In genomic region chr3:81444817-81445460, GRCh38 we compare ENCODE assay signal across 16 cellular contexts.
DNase-seq lines count a peak whose midpoint lies in the region; ATAC-seq and TF ChIP-seq lines count a peak whose summit lies in the region.
"Had no signal": no experiment of that assay in that cellular context is flagged by ENCODE, and none has a peak within 500 bp of the region (broad histone marks: within the 10 kb centered on the region; RNA-seq: fewer than 3 reads in every experiment).

No MANE protein-coding gene starts in this region.

- ATAC-seq in PC-3 (no peak), HG02970 (IDR thresholded peaks at IDR 0.05; ENCODE audit: low FRiP score, unreplicated experiment) (no peak)
- ATAC-seq: CD8-positive, alpha-beta T cell; GM23338; HCT116; HepG2 had no signal

- H3K4me3 ChIP-seq in ACC112 (ENCODE audit: low read depth, low read length) = no peak overlapping the region; the same call in 1 of the 2 replicates
- no peak overlapping the region for H3K4me3 ChIP-seq in PC-3 (ENCODE audit: low read length)
- peak overlapping the region; percentile 56 for H3K4me3 ChIP-seq in adipocyte (ENCODE audit: low read length)
- no peak overlapping the region for H3K4me3 ChIP-seq in osteoblast (ENCODE audit: insufficient read depth, low read length)
- no peak overlapping the region for H3K4me3 ChIP-seq in MG63
- H3K4me3 ChIP-seq: BLaER1 treated with 17β-estradiol and CSF1 and Interleukin-3, amounts not matched to agents 10 nM and 100 nM; GM23338 had no signal

- H3K9ac ChIP-seq in PC-3 (ENCODE audit: low read length) = peak overlapping the region; percentile 42
- no peak overlapping the region for H3K9ac ChIP-seq in adipocyte (ENCODE audit: low read length)
- H3K9ac ChIP-seq: BLaER1 treated with 17β-estradiol and CSF1 and Interleukin-3, amounts not matched to agents 10 nM and 100 nM had no signal

- no peaks in the 10 kb centered on the region for H3K9me3 ChIP-seq in PC-3 (ENCODE audit: low read length)
- H3K9me3 ChIP-seq in adipocyte (ENCODE audit: control insufficient read depth, low read length) = no peaks in the 10 kb centered on the region
- no peaks in the 10 kb centered on the region for H3K9me3 ChIP-seq in osteoblast (ENCODE audit: low read depth, low read length)
- no peaks in the 10 kb centered on the region for H3K9me3 ChIP-seq in MG63
- H3K9me3 ChIP-seq: BLaER1 treated with 17β-estradiol and CSF1 and Interleukin-3, amounts not matched to agents 10 nM and 100 nM had no signal

- TF ChIP-seq CTCF in PC-3 (conservative IDR thresholded peaks at IDR 0.05; ENCODE audit: low read depth, low read length) (no peak), osteoblast (IDR thresholded peaks at IDR 0.05; ENCODE audit: extremely low read depth, low read depth, low read length) (no peak)

- H3K27me3 ChIP-seq in ACC112 (ENCODE audit: insufficient read depth, low read length) = no peaks in the 10 kb centered on the region
- no peaks in the 10 kb centered on the region for H3K27me3 ChIP-seq in PC-3 (ENCODE audit: low read length)
- no peaks in the 10 kb centered on the region for H3K27me3 ChIP-seq in adipocyte (replicated peaks; ENCODE audit: control insufficient read depth, insufficient read depth, low read length)
- H3K27me3 ChIP-seq in osteoblast (ENCODE audit: insufficient read depth, low read length) = no peaks in the 10 kb centered on the region
- no peaks in the 10 kb centered on the region for H3K27me3 ChIP-seq in MG63
- H3K27me3 ChIP-seq: BLaER1 treated with 17β-estradiol and CSF1 and Interleukin-3, amounts not matched to agents 10 nM and 100 nM had no signal

- peak overlapping the region; percentile 86 for H3K27ac ChIP-seq in ACC112 (ENCODE audit: low read depth, low read length)
- peak overlapping the region; percentile 88 for H3K27ac ChIP-seq in PC-3 (ENCODE audit: low read length)
- H3K27ac ChIP-seq in osteoblast (ENCODE audit: low read depth, low read length) = peak overlapping the region; percentile 95
- H3K27ac ChIP-seq: BLaER1 treated with 17β-estradiol and CSF1 and Interleukin-3, amounts not matched to agents 10 nM and 100 nM had no signal

- BruUV-seq in PC-3 (replicated peaks; lab: Mats Ljungman, UMichigan) = no TSS peak

- intact Hi-C loops in PC-3 (cut with micrococcal nuclease) = no loop called here

- H3K36me3 ChIP-seq in ACC112 (ENCODE audit: insufficient read depth, low read length) (no peaks in the 10 kb centered on the region), PC-3 (ENCODE audit: low read depth, low read length) (no peaks in the 10 kb centered on the region), adipocyte (ENCODE audit: control insufficient read depth, insufficient read depth, low read length, severe bottlenecking) (no peaks in the 10 kb centered on the region), osteoblast (ENCODE audit: insufficient read depth, low read length) (no peaks in the 10 kb centered on the region), MG63 (no peaks in the 10 kb centered on the region)
- H3K36me3 ChIP-seq: BLaER1 treated with 17β-estradiol and CSF1 and Interleukin-3, amounts not matched to agents 10 nM and 100 nM had no signal

- H3K79me2 ChIP-seq in ACC112 (ENCODE audit: control insufficient read depth, insufficient read depth, low read length, unreplicated experiment) (no peaks in the 10 kb centered on the region), PC-3 (ENCODE audit: low read length) (no peaks in the 10 kb centered on the region), osteoblast (ENCODE audit: insufficient read depth, low read length) (no peaks in the 10 kb centered on the region)

- H2AFZ ChIP-seq in ACC112 (ENCODE audit: low read length, unreplicated experiment) (no peak overlapping the region), PC-3 (ENCODE audit: low read length) (no peak overlapping the region), osteoblast (ENCODE audit: low read length) (no peak overlapping the region)
- H2AFZ ChIP-seq: GM23338 had no signal

- no peaks in the 10 kb centered on the region for H3K9me2 ChIP-seq in PC-3 (replicated peaks; ENCODE audit: low read length)

- H3K4me1 ChIP-seq in ACC112 (ENCODE audit: control insufficient read depth, insufficient read depth, low read length, unreplicated experiment) (peaks cover 25% of the 10 kb centered on the region), PC-3 (ENCODE audit: insufficient read depth, low read length) (peaks cover 27% of the 10 kb centered on the region), adipocyte (ENCODE audit: control insufficient read depth, insufficient read depth, low read length) (peaks cover 61% of the 10 kb centered on the region), osteoblast (ENCODE audit: insufficient read depth, low read length) (peaks cover 33% of the 10 kb centered on the region)
- H3K4me1 ChIP-seq: BLaER1 treated with 17β-estradiol and CSF1 and Interleukin-3, amounts not matched to agents 10 nM and 100 nM had no signal

- H4K20me1 ChIP-seq in PC-3 (ENCODE audit: low read length) = no peaks in the 10 kb centered on the region
- no peaks in the 10 kb centered on the region for H4K20me1 ChIP-seq in osteoblast (ENCODE audit: insufficient read depth, low read length)
- H4K20me1 ChIP-seq: BLaER1 treated with 17β-estradiol and CSF1 and Interleukin-3, amounts not matched to agents 10 nM and 100 nM had no signal

- POLR2A ChIA-PET in PC-3 (lab: Charles Lee; ENCODE audit: unreplicated experiment) = no interaction called here

- H3F3A ChIP-seq in PC-3 (ENCODE audit: low read length, unreplicated experiment) = no peaks in the 10 kb centered on the region

- H3K4me2 ChIP-seq in PC-3 (ENCODE audit: low read length) (0 out of 2 replicates have a peak overlapping the region, but pooled peaks have one; percentile 32), osteoblast (ENCODE audit: insufficient read depth, low read length) (no peak overlapping the region)
- H3K4me2 ChIP-seq: BLaER1 treated with 17β-estradiol and CSF1 and Interleukin-3, amounts not matched to agents 10 nM and 100 nM; GM23338 had no signal

- CTCF ChIA-PET in PC-3 (lab: Charles Lee) = no interaction called here

- no peak for DNase-seq in PC-3
- DNase-seq in adipocyte (ENCODE audit: low read depth) = no peak
- no peak for DNase-seq in osteoblast (ENCODE audit: insufficient read length, low spot score, missing footprints)
- DNase-seq in DMS79 treated with DMSO at 0.1 percent for 48 hours (lab: John Stamatoyannopoulos, UW) = no peak
- no peak for DNase-seq in MG63
- DNase-seq in HuH-7.5 (ENCODE audit: low spot score) = no peak
- DNase-seq: 8988T; Calu3; CD8-positive, alpha-beta T cell; GDM1 had no signal
